ENCODE assay signal across 25 cellular contexts in genomic region chr17:70588003-70588402, GRCh38.
DNase-seq lines count a peak whose midpoint lies in the region; ATAC-seq and TF ChIP-seq lines count a peak whose summit lies in the region.
"Had no signal": no experiment of that assay in that cellular context is flagged by ENCODE, and none has a peak within 500 bp of the region (broad histone marks: within the 10 kb centered on the region; RNA-seq: fewer than 3 reads in every experiment).

No MANE protein-coding gene starts in this region.

- H3K27me3 ChIP-seq in mammary epithelial cell (ENCODE audit: insufficient read depth, low read length): no peaks in the 10 kb centered on the region
- H3K27me3 ChIP-seq in mesenchymal stem cell (ENCODE audit: control insufficient read depth in 1 of 2, insufficient read depth in 1 of 2, low read length in 2 of 2): no peaks in the 10 kb centered on the region
- no peaks in the 10 kb centered on the region for H3K27me3 ChIP-seq in Peyer's patch
- H3K27me3 ChIP-seq: brain microvascular endothelial cell had no signal

- DNase-seq in COLO829 (ENCODE audit: low spot score): peak; percentile 23
- DNase-seq in LHCN-M2 (ENCODE audit: low read depth): peak; percentile 9
- DNase-seq in mammary epithelial cell: peak; percentile 44
- DNase-seq in mesenchymal stem cell: peak; percentile 24
- no peak for DNase-seq in Peyer's patch
- no peak for DNase-seq in G401 (ENCODE audit: low spot score)
- DNase-seq: activated CD4-positive, CD25-positive, alpha-beta regulatory T cell treated with anti-CD3 and anti-CD28 coated beads, Interleukin-2, amount 50 U/mL, for 72 hours; activated CD8-positive, alpha-beta memory T cell treated with anti-CD3 and anti-CD28 coated beads, Interleukin-2, amount 50 U/mL, for 48 hours; activated CD8-positive, alpha-beta T cell treated with anti-CD3 and anti-CD28 coated beads for 36 hours; activated naive CD4-positive, alpha-beta T cell treated with Interleukin-2 at 50 U/mL for 16 hours; brain microvascular endothelial cell; HCEC 1CT; hypothalamus; immature natural killer cell; IMR-90; NCI-H1092 treated with DMSO at 0.1 percent for 48 hours; NCI-H2029; NCI-H526 treated with DMSO at 0.1 percent for 48 hours; pancreas; retina; Right ventricle myocardium superior; stimulated activated naive CD4-positive, alpha-beta T cell had no signal

- no peak overlapping the region for H3K23ac ChIP-seq in mesenchymal stem cell (ENCODE audit: low read length in 2 of 2)

- intact Hi-C loops in mammary epithelial cell (cut with micrococcal nuclease): no loop called here

- H3K4me3 ChIP-seq in mammary epithelial cell (replicated peaks in 1 of 3; ENCODE audit: insufficient read depth in 1 of 3, low read depth in 2 of 3, low read length in 3 of 3) (no peak overlapping the region), mesenchymal stem cell (ENCODE audit: insufficient read depth in 1 of 2, low read depth in 1 of 2, low read length in 2 of 2) (no peak overlapping the region), Peyer's patch (no peak overlapping the region)
- H3K4me3 ChIP-seq: pancreas, smooth muscle cell had no signal

- H3K18ac ChIP-seq in mesenchymal stem cell (ENCODE audit: low read depth in 1 of 2, low read length in 2 of 2): no peak overlapping the region

- H2AFZ ChIP-seq in mammary epithelial cell (ENCODE audit: low read depth, low read length): no peak overlapping the region
- H2AFZ ChIP-seq in mesenchymal stem cell (ENCODE audit: low read depth, low read length): no peak overlapping the region

- CTCF ChIA-PET in mammary epithelial cell (lab: Charles Lee; ENCODE audit: low non-redundant PET): no interaction called here

- no peak for ATAC-seq in HG02588 (IDR thresholded peaks at IDR 0.05; ENCODE audit: unreplicated experiment)
- ATAC-seq: activated CD8-positive, alpha-beta T cell treated with anti-CD3 and anti-CD28 coated beads for 36 hours; left lobe of liver; pancreas had no signal

- no peak for TF ChIP-seq CTCF in mammary epithelial cell (conservative IDR thresholded peaks at IDR 0.05 in 1 of 2, IDR thresholded peaks at IDR 0.05 in 1 of 2; ENCODE audit: extremely low read depth in 1 of 2, insufficient read depth in 1 of 2, low read depth in 1 of 2, low read length in 2 of 2)
- no peak for TF ChIP-seq CTCF in Peyer's patch (IDR thresholded peaks at IDR 0.05)

- H3K27ac ChIP-seq in mammary epithelial cell (ENCODE audit: insufficient read depth, low read depth, low read length): no peak overlapping the region
- H3K27ac ChIP-seq in mesenchymal stem cell (ENCODE audit: low read length, poor library complexity, severe bottlenecking): no peak overlapping the region
- no peak overlapping the region for H3K27ac ChIP-seq in Peyer's patch
- H3K27ac ChIP-seq: brain microvascular endothelial cell, pancreas had no signal

- no peak overlapping the region for H2BK5ac ChIP-seq in mesenchymal stem cell (ENCODE audit: low read depth, low read length, poor library complexity, severe bottlenecking)

- no peak overlapping the region for H2AK5ac ChIP-seq in mesenchymal stem cell (ENCODE audit: low read length, severe bottlenecking)

- H3K9me3 ChIP-seq in mammary epithelial cell (replicated peaks; ENCODE audit: insufficient read depth, low read length) (no peaks in the 10 kb centered on the region), mesenchymal stem cell (ENCODE audit: control insufficient read depth, low read length) (no peaks in the 10 kb centered on the region), Peyer's patch (no peaks in the 10 kb centered on the region)
- H3K9me3 ChIP-seq: pancreas had no signal

- in situ Hi-C loops in mammary epithelial cell (cut with MboI; ENCODE audit: low sequenced_read_pairs in 2 of 2) (no loop called here), G401 (cut with HindIII; ENCODE audit: low sequenced_read_pairs) (no loop called here)

- no peak for TF ChIP-seq POLR2A in Peyer's patch (IDR thresholded peaks at IDR 0.05)

- no peak overlapping the region for H2BK15ac ChIP-seq in mesenchymal stem cell (ENCODE audit: low read depth, poor library complexity, severe bottlenecking)

- H2BK12ac ChIP-seq in mesenchymal stem cell (ENCODE audit: low read length in 2 of 2): no peak overlapping the region

- no peak overlapping the region for H3K4ac ChIP-seq in mesenchymal stem cell (ENCODE audit: low read depth in 1 of 2, low read length in 2 of 2)

- H3K14ac ChIP-seq in mesenchymal stem cell (ENCODE audit: low read length in 2 of 2): no peak overlapping the region

- no peak overlapping the region for H4K8ac ChIP-seq in mesenchymal stem cell (ENCODE audit: low read length)

- H3K79me2 ChIP-seq in mammary epithelial cell (ENCODE audit: insufficient read depth, low read length): no peaks in the 10 kb centered on the region

- no peak overlapping the region for H3K4me2 ChIP-seq in mammary epithelial cell (ENCODE audit: insufficient read depth, low read depth, low read length)
- no peak overlapping the region for H3K4me2 ChIP-seq in mesenchymal stem cell (ENCODE audit: low read length, poor library complexity, severe bottlenecking)
- H3K4me2 ChIP-seq: smooth muscle cell had no signal

- no peak overlapping the region for H2BK120ac ChIP-seq in mesenchymal stem cell (ENCODE audit: low read depth, low read length)

- H3K36me3 ChIP-seq in mammary epithelial cell (ENCODE audit: insufficient read depth, low read length) (no peaks in the 10 kb centered on the region), mesenchymal stem cell (ENCODE audit: control insufficient read depth in 1 of 2, insufficient read depth in 2 of 2, low read depth in 1 of 2, low read length in 2 of 2) (no peaks in the 10 kb centered on the region), Peyer's patch (no peaks in the 10 kb centered on the region)
- H3K36me3 ChIP-seq: brain microvascular endothelial cell, pancreas had no signal

- H4K91ac ChIP-seq in mesenchymal stem cell (ENCODE audit: low read length): no peak overlapping the region

- H4K20me1 ChIP-seq in mammary epithelial cell (ENCODE audit: insufficient read depth, low read length): no peaks in the 10 kb centered on the region

- 80% methylated on average over 2 of the region's 2 CpGs for WGBS in mammary epithelial cell (ENCODE audit: low coverage, missing lambda C conversion rate)
- WGBS in mesenchymal stem cell: 85% methylated on average over 2 of the region's 2 CpGs

- H3K9ac ChIP-seq in mammary epithelial cell (ENCODE audit: insufficient read depth, low read length) (no peak overlapping the region), mesenchymal stem cell (ENCODE audit: low read length) (no peak overlapping the region)

- dilution Hi-C loops in mammary epithelial cell (cut with HindIII; ENCODE audit: low sequenced_read_pairs): no loop called here

- no TSS peak for BruUV-seq in mammary epithelial cell (replicated peaks; lab: Mats Ljungman, UMichigan)

- H3K4me1 ChIP-seq in mammary epithelial cell (ENCODE audit: insufficient read depth, low read length) (no peaks in the 10 kb centered on the region), mesenchymal stem cell (ENCODE audit: control insufficient read depth, insufficient read depth, low read depth, low read length) (no peaks in the 10 kb centered on the region), Peyer's patch (no peaks in the 10 kb centered on the region)
- H3K4me1 ChIP-seq: pancreas had no signal

- no peaks in the 10 kb centered on the region for H3K79me1 ChIP-seq in mesenchymal stem cell (replicated peaks; ENCODE audit: low read length, poor library complexity, severe bottlenecking)

Comparison
In these comparisons a context has a peak if more than half of its experiments do, and no peak if none do; other contexts are left out.
1. DNase-seq: peak in COLO829 (single experiment), LHCN-M2 (single experiment), mammary epithelial cell (single experiment) and mesenchymal stem cell (single experiment); none in Peyer's patch (0 of 3) and G401 (single experiment).